ENCODE assay signal across 1 cellular context in the genomic region with DNA sequence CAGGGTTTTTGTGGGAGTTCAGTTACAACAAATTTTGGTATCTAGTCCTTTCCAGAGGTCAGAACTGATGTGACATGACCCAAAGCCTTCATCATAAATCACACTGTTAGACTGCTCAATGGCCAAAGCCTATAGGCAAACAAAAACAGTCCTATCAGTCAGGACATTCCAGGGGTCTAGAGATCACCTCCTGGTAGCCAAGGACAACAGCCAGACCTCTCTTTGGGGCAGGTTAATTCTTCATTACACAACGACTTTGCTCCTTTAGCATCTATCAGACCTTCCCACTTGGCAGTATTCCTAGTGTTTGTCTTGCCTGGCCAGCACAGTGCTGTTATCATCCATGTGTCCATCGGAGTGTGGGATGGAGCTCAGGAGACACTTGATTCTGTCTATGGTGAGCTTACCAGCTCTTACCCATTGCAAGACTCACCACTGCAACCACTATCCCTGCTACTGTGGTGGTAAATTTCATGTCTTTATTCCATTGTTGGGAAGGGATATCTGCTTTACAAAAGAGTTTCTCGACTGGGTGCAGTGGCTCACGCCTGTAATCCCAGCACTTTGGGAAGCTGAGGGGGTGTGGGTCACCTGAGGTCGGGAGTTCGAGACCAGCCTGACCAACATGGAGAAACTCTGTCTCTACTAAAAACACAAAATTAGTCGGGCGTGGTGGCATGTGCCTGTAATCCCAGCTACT.
TF ChIP-seq lines count a peak whose summit lies in the region.

No MANE protein-coding gene starts in this region.

TF ChIP-seq in K562, 482 proteins besides CTCF, POLR2A, EP300 and RAD21 (continued from another document):
- TF ChIP-seq, protein P1, sequence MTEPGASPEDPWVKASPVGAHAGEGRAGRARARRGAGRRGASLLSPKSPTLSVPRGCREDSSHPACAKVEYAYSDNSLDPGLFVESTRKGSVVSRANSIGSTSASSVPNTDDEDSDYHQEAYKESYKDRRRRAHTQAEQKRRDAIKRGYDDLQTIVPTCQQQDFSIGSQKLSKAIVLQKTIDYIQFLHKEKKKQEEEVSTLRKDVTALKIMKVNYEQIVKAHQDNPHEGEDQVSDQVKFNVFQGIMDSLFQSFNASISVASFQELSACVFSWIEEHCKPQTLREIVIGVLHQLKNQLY (CRISPR knock-in tag; conservative IDR thresholded peaks at IDR 0.05) = no peak
- TF ChIP-seq, protein P2, sequence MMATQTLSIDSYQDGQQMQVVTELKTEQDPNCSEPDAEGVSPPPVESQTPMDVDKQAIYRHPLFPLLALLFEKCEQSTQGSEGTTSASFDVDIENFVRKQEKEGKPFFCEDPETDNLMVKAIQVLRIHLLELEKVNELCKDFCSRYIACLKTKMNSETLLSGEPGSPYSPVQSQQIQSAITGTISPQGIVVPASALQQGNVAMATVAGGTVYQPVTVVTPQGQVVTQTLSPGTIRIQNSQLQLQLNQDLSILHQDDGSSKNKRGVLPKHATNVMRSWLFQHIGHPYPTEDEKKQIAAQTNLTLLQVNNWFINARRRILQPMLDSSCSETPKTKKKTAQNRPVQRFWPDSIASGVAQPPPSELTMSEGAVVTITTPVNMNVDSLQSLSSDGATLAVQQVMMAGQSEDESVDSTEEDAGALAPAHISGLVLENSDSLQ (IDR thresholded peaks at IDR 0.05) = peak; percentile 50
- TF ChIP-seq ZFP1 (CRISPR knock-in tag; IDR thresholded peaks at IDR 0.05) (no peak), ZNF551 (CRISPR knock-in tag; IDR thresholded peaks at IDR 0.05) (no peak), HDAC1 (IDR thresholded peaks at IDR 0.05) (no peak), GATAD2B (IDR thresholded peaks at IDR 0.05; ENCODE audit: borderline replicate concordance) (no peak), ESRRA (IDR thresholded peaks at IDR 0.05; ENCODE audit: borderline replicate concordance, low read depth) (no peak), CAMTA2 (CRISPR knock-in tag; conservative IDR thresholded peaks at IDR 0.05) (no peak), CBX1 (IDR thresholded peaks at IDR 0.05; ENCODE audit: low read depth) (no peak)
- TF ChIP-seq, protein P3, sequence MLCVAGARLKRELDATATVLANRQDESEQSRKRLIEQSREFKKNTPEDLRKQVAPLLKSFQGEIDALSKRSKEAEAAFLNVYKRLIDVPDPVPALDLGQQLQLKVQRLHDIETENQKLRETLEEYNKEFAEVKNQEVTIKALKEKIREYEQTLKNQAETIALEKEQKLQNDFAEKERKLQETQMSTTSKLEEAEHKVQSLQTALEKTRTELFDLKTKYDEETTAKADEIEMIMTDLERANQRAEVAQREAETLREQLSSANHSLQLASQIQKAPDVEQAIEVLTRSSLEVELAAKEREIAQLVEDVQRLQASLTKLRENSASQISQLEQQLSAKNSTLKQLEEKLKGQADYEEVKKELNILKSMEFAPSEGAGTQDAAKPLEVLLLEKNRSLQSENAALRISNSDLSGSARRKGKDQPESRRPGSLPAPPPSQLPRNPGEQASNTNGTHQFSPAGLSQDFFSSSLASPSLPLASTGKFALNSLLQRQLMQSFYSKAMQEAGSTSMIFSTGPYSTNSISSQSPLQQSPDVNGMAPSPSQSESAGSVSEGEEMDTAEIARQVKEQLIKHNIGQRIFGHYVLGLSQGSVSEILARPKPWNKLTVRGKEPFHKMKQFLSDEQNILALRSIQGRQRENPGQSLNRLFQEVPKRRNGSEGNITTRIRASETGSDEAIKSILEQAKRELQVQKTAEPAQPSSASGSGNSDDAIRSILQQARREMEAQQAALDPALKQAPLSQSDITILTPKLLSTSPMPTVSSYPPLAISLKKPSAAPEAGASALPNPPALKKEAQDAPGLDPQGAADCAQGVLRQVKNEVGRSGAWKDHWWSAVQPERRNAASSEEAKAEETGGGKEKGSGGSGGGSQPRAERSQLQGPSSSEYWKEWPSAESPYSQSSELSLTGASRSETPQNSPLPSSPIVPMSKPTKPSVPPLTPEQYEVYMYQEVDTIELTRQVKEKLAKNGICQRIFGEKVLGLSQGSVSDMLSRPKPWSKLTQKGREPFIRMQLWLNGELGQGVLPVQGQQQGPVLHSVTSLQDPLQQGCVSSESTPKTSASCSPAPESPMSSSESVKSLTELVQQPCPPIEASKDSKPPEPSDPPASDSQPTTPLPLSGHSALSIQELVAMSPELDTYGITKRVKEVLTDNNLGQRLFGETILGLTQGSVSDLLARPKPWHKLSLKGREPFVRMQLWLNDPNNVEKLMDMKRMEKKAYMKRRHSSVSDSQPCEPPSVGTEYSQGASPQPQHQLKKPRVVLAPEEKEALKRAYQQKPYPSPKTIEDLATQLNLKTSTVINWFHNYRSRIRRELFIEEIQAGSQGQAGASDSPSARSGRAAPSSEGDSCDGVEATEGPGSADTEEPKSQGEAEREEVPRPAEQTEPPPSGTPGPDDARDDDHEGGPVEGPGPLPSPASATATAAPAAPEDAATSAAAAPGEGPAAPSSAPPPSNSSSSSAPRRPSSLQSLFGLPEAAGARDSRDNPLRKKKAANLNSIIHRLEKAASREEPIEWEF (CRISPR knock-in tag; IDR thresholded peaks at IDR 0.05) = no peak
- TF ChIP-seq, protein P4, sequence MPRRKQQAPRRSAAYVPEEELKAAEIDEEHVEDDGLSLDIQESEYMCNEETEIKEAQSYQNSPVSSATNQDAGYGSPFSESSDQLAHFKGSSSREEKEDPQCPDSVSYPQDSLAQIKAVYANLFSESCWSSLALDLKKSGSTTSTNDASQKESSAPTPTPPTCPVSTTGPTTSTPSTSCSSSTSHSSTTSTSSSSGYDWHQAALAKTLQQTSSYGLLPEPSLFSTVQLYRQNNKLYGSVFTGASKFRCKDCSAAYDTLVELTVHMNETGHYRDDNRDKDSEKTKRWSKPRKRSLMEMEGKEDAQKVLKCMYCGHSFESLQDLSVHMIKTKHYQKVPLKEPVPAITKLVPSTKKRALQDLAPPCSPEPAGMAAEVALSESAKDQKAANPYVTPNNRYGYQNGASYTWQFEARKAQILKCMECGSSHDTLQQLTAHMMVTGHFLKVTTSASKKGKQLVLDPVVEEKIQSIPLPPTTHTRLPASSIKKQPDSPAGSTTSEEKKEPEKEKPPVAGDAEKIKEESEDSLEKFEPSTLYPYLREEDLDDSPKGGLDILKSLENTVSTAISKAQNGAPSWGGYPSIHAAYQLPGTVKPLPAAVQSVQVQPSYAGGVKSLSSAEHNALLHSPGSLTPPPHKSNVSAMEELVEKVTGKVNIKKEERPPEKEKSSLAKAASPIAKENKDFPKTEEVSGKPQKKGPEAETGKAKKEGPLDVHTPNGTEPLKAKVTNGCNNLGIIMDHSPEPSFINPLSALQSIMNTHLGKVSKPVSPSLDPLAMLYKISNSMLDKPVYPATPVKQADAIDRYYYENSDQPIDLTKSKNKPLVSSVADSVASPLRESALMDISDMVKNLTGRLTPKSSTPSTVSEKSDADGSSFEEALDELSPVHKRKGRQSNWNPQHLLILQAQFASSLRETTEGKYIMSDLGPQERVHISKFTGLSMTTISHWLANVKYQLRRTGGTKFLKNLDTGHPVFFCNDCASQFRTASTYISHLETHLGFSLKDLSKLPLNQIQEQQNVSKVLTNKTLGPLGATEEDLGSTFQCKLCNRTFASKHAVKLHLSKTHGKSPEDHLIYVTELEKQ (CRISPR knock-in tag; IDR thresholded peaks at IDR 0.05) = no peak
